Comparison of ENCODE assay signal across 10 cellular contexts in the genomic region with DNA sequence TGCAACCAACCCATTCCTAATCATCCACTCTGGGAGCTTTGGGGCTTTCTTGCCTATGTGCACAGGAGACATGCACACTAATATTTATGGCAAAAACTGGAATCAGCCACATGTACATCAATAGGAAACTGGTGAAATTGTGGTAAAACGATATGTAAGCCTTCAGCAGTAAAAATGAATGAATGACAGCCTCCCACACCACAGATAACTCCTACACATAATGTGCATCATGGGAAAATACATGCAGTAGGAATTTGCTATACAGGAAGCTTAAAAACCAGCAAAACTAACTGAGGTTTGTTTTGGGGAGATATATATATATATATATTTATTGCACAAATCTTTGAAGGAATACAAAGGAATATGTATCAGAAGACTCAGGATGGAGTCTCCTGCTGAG. TPM values are rescaled to one million over a fixed set of nuclear protein-coding genes. Genes with fewer than 3 reads are reported as not detected.
"Had no signal": no experiment of that assay in that cellular context is flagged by ENCODE, and none has a peak within 500 bp of the region (broad histone marks: within the 10 kb centered on the region; RNA-seq: fewer than 3 reads in every experiment).

No MANE protein-coding gene starts in this region.

- H3K4me1 Mint-ChIP-seq: GM23338, H9 had no signal

- DNase-seq: GM23248, GOT3, H7, H9, HCEC 1CT, HFFc6 had no signal

- ATAC-seq: GM23338, HCT116 had no signal

- H3K4me3 Mint-ChIP-seq: GM23338, H9, HFFc6 had no signal

- H3K27ac Mint-ChIP-seq: GM23338, H9, HFFc6 had no signal

- FAIRE-seq: H1 had no signal

- H3K9me3 Mint-ChIP-seq: HFFc6 had no signal

RNA-seq across cellular contexts. Expression of a gene that starts 47.6 kb away (rescaled TPM):
- total RNA-seq: GM23248, H4 had no signal
